ENCODE assay signal across 8 cellular contexts in genomic region chr1:156601892-156602291, GRCh38. TPM values are rescaled to one million over a fixed set of nuclear protein-coding genes. Genes with fewer than 3 reads are reported as not detected.
DNase-seq lines count a peak whose midpoint lies in the region; ATAC-seq and TF ChIP-seq lines count a peak whose summit lies in the region.

No MANE protein-coding gene starts in this region.

- H3K4me3 Mint-ChIP-seq in type B pancreatic cell, result peak overlapping the region; percentile 96

- DNase-seq in H7, result no peak
- DNase-seq in activated naive CD4-positive, alpha-beta T cell treated with anti-CD3 and anti-CD28 coated beads, Interleukin-2, amount 50 U/mL, for 72 hours (ENCODE audit: low spot score in 2 of 2), result no peak
- no peak for DNase-seq in left lung
- DNase-seq in type B pancreatic cell (ENCODE audit: extremely low spot score, unreplicated experiment), result no peak
- no peak for DNase-seq in amniotic stem cell (lab: John Stamatoyannopoulos, UW)
- DNase-seq in NCI-H1436 treated with DMSO at 0.1 percent for 48 hours (lab: John Stamatoyannopoulos, UW), result no peak
- no peak for DNase-seq in COLO829 (ENCODE audit: low spot score)

- ATAC-seq in activated naive CD4-positive, alpha-beta T cell treated with anti-CD3 and anti-CD28 coated beads, Interleukin-2, amount 50 U/mL, for 72 hours, result peak; percentile 4 to 15
- no peak for ATAC-seq in left lung

- peak overlapping the region; percentile 86 for H3K27ac ChIP-seq in 22Rv1
- H3K27ac ChIP-seq in left lung, result peak overlapping the region; percentile 72 to 80

- H3K4me3 ChIP-seq in H7 (ENCODE audit: insufficient read depth, low read depth, low read length) (peak overlapping the region; percentile 92), left lung (peak overlapping the region; percentile 64 to 77)

- peaks cover 3% of the 10 kb centered on the region for H3K27me3 Mint-ChIP-seq in type B pancreatic cell

- intact Hi-C loops in left lung (cut with DNase I), result loop anchor here in 1 of 2 donors (10.0 kb wide), 1 partner anchor 147 kb away; no protein-coding TSS in a partner anchor

- TF ChIP-seq CTCF in 22Rv1 (IDR thresholded peaks at IDR 0.05), result no peak
- TF ChIP-seq CTCF in left lung (IDR thresholded peaks at IDR 0.05), result no peak
- no peak for TF ChIP-seq CTCF in type B pancreatic cell (conservative IDR thresholded peaks at IDR 0.05)

- H3K27ac Mint-ChIP-seq in activated naive CD4-positive, alpha-beta T cell treated with anti-CD3 and anti-CD28 coated beads, Interleukin-2, amount 50 U/mL, for 72 hours, result peak overlapping the region; percentile 92 to 100
- H3K27ac Mint-ChIP-seq in type B pancreatic cell, result no peak overlapping the region

- H3K4me1 Mint-ChIP-seq in type B pancreatic cell (ENCODE audit: unreplicated experiment), result peaks cover 15% of the 10 kb centered on the region

- peaks cover 11 to 18% of the 10 kb centered on the region in 2 donors for H3K36me3 Mint-ChIP-seq in activated naive CD4-positive, alpha-beta T cell treated with anti-CD3 and anti-CD28 coated beads, Interleukin-2, amount 50 U/mL, for 72 hours
- no peaks in the 10 kb centered on the region for H3K36me3 Mint-ChIP-seq in type B pancreatic cell

- no peaks in the 10 kb centered on the region for H3K9me3 Mint-ChIP-seq in activated naive CD4-positive, alpha-beta T cell treated with anti-CD3 and anti-CD28 coated beads, Interleukin-2, amount 50 U/mL, for 72 hours
- no peaks in the 10 kb centered on the region for H3K9me3 Mint-ChIP-seq in type B pancreatic cell

- H3K36me3 ChIP-seq in H7 (replicated peaks; ENCODE audit: control insufficient read depth, insufficient read depth, low read length) (peaks cover 14% of the 10 kb centered on the region), left lung (peaks cover 0 to 22% of the 10 kb centered on the region in 2 donors)

- no peaks in the 10 kb centered on the region for H3K9me3 ChIP-seq in left lung

- peaks cover 10 to 27% of the 10 kb centered on the region in 2 donors for H3K4me1 ChIP-seq in left lung

- no peaks in the 10 kb centered on the region for H3K27me3 ChIP-seq in H7 (ENCODE audit: control insufficient read depth, insufficient read depth, low read length)
- no peaks in the 10 kb centered on the region for H3K27me3 ChIP-seq in left lung

RNA-seq across cellular contexts. Expression of gene GPATCH4, which starts 0.6 kb away (rescaled TPM):
- 40.6 and 45.0 TPM in 2 replicates for total RNA-seq in H7 (2014; rRNA removed; shearing (Covaris generic))
- 10 to 100 TPM; 26.1 to 35.8 TPM for total RNA-seq in activated naive CD4-positive, alpha-beta T cell treated with anti-CD3 and anti-CD28 coated beads, Interleukin-2, amount 50 U/mL, for 72 hours
- total RNA-seq in left lung, result 10 to 100 TPM; 16.1 to 29.1 TPM
- 22.4 and 30.7 TPM in 2 replicates for total RNA-seq in type B pancreatic cell (ENCODE audit: low replicate concordance)

RNA-seq across cellular contexts. Expression of gene NAXE, which starts 10.3 kb away (rescaled TPM):
- total RNA-seq in H7 (2014; rRNA removed; shearing (Covaris generic)), result 133 and 151 TPM in 2 replicates
- 10 to 100 TPM; 71.4 to 95.1 TPM for total RNA-seq in activated naive CD4-positive, alpha-beta T cell treated with anti-CD3 and anti-CD28 coated beads, Interleukin-2, amount 50 U/mL, for 72 hours
- total RNA-seq in left lung (10 to 100 TPM; 77.6 to 81.6 TPM), type B pancreatic cell (ENCODE audit: low replicate concordance) (86.3 and 98.4 TPM in 2 replicates)

RNA-seq across cellular contexts. Expression of gene HAPLN2, which starts 17.3 kb away (rescaled TPM):
- 0.73 and 1.3 TPM in 2 replicates for total RNA-seq in H7 (2014; rRNA removed; shearing (Covaris generic))
- total RNA-seq in activated naive CD4-positive, alpha-beta T cell treated with anti-CD3 and anti-CD28 coated beads, Interleukin-2, amount 50 U/mL, for 72 hours, result 1 to 10 TPM in 1 of 2 donors, not detected in 1; 3.8 TPM
- total RNA-seq in left lung (under 1 TPM in 1 of 2 donors, not detected in 1; 0.18 TPM), type B pancreatic cell (ENCODE audit: low replicate concordance) (not detected in 2 replicates)

RNA-seq across cellular contexts. Expression of gene TTC24, which starts 22.4 kb away (rescaled TPM):
- total RNA-seq in H7 (2014; rRNA removed; shearing (Covaris generic)), result 0.52 TPM in 1 of 2 replicates, not detected in the other
- total RNA-seq in activated naive CD4-positive, alpha-beta T cell treated with anti-CD3 and anti-CD28 coated beads, Interleukin-2, amount 50 U/mL, for 72 hours, result 1 to 10 TPM; 4.5 to 6.8 TPM
- total RNA-seq in left lung, result not detected
- not detected in 2 replicates for total RNA-seq in type B pancreatic cell (ENCODE audit: low replicate concordance)

RNA-seq across cellular contexts. Expression of gene IQGAP3, which starts 29.5 kb away (rescaled TPM):
- total RNA-seq in H7 (2014; rRNA removed; shearing (Covaris generic)), result 35.6 and 36.8 TPM in 2 replicates
- 10 to 100 TPM in 1 of 2 donors, 1 to 10 TPM in 1; 5.1 to 30.5 TPM for total RNA-seq in activated naive CD4-positive, alpha-beta T cell treated with anti-CD3 and anti-CD28 coated beads, Interleukin-2, amount 50 U/mL, for 72 hours
- total RNA-seq in left lung, result 10 to 100 TPM in 1 of 2 donors, 1 to 10 TPM in 1; 2.8 to 10.3 TPM
- 17.6 and 35.3 TPM in 2 replicates for total RNA-seq in type B pancreatic cell (ENCODE audit: low replicate concordance)
